In genomic region chr14:90814806-90815566, GRCh38 we compare ENCODE assay signal across 8 cellular contexts. TPM values are rescaled to one million over a fixed set of nuclear protein-coding genes. Genes with fewer than 3 reads are reported as not detected.
A peak's percentile ranks its signal among the peaks of the same experiment; 100 is the strongest.
DNase-seq lines count a peak whose midpoint lies in the region; ATAC-seq, FAIRE-seq and TF ChIP-seq lines count a peak whose summit lies in the region.

No MANE protein-coding gene starts in this region.

- DNase-seq in A549 (ENCODE audit: low read depth in 1 of 2, low spot score in 1 of 2) (no peak), omental fat pad (ENCODE audit: low spot score) (no peak), urothelium cell line (ENCODE audit: low spot score) (no peak), COLO829 (ENCODE audit: low spot score) (no peak)
- no peak for DNase-seq in central memory CD8-positive, alpha-beta T cell (ENCODE audit: low spot score in 2 of 2)

- peak overlapping the region; percentile 96 for H3K4me2 ChIP-seq in A549

- FAIRE-seq in A549 (lab: Jason Lieb, UNC) (no peak), urothelium cell line (lab: Jason Lieb, UNC) (no peak)

- no peak for TF ChIP-seq EP300 in A549 (IDR thresholded peaks at IDR 0.05)

- H3K4me3 ChIP-seq in A549 (peak overlapping the region; percentile 90), HUES48 (ENCODE audit: low read depth, low read length) (peak overlapping the region; percentile 69), muscle layer of duodenum (ENCODE audit: low read depth in 1 of 2, low read length in 2 of 2) (peak overlapping the region; percentile 78 to 79)

- TF ChIP-seq CTCF in A549 (IDR thresholded peaks at IDR 0.05) (no peak), omental fat pad (IDR thresholded peaks at IDR 0.05) (no peak)

- H3K27me3 ChIP-seq in HUES48 (ENCODE audit: control insufficient read depth, insufficient read depth, low read length) (peaks cover 12% of the 10 kb centered on the region; the same call in 1 of the 2 replicates), muscle layer of duodenum (ENCODE audit: low read depth, low read length) (no peaks in the 10 kb centered on the region)

- ATAC-seq in A549 = no peak
- no peak for ATAC-seq in central memory CD8-positive, alpha-beta T cell (replicated peaks; ENCODE audit: extremely low read depth, poor library complexity, severe bottlenecking)
- no peak for ATAC-seq in omental fat pad (ENCODE audit: low FRiP score)
- ATAC-seq in HG03521 (IDR thresholded peaks at IDR 0.05; ENCODE audit: unreplicated experiment) = no peak

- no peaks in the 10 kb centered on the region for H3K36me3 Mint-ChIP-seq in central memory CD8-positive, alpha-beta T cell (ENCODE audit: insufficient read depth)

- H3K4me1 ChIP-seq in A549 (0 out of 3 replicates have a peak, but pooled peaks cover 3% of the 10 kb centered on the region), HUES48 (ENCODE audit: control insufficient read depth, insufficient read depth, low read length) (no peaks in the 10 kb centered on the region), muscle layer of duodenum (ENCODE audit: control insufficient read depth in 1 of 2, insufficient read depth in 2 of 2, low read length in 2 of 2) (peaks cover 0 to 18% of the 10 kb centered on the region in 2 donors)

- peak overlapping the region; percentile 39 for H3K4me3 Mint-ChIP-seq in central memory CD8-positive, alpha-beta T cell

- peaks cover 11% of the 10 kb centered on the region for H3K4me1 Mint-ChIP-seq in central memory CD8-positive, alpha-beta T cell

- no peaks in the 10 kb centered on the region for H3K9me3 Mint-ChIP-seq in central memory CD8-positive, alpha-beta T cell

- no peaks in the 10 kb centered on the region for H3K27me3 Mint-ChIP-seq in central memory CD8-positive, alpha-beta T cell

- no peak for TF ChIP-seq RAD21 in A549 (conservative IDR thresholded peaks at IDR 0.05 in 1 of 2, IDR thresholded peaks at IDR 0.05 in 1 of 2)

- WGBS in A549 (ENCODE audit: missing lambda C conversion rate) = 83% methylated on average over 12 of the region's 12 CpGs

- POLR2A ChIA-PET in A549 (lab: Yijun Ruan, JAX) = interaction anchor here (1.7 kb wide), 1 partner anchor 418 kb away, joined by 7 read pairs; the partner anchor contains the start of gene CALM1

- CTCF ChIA-PET in A549 (lab: Yijun Ruan, JAX) = interaction anchor here (0.8 to 1.2 kb wide), 2 partner anchors 13 to 358 kb away, joined by 3 to 4 read pairs; no protein-coding TSS in a partner anchor

- H3K9me3 ChIP-seq in A549 (no peaks in the 10 kb centered on the region), HUES48 (ENCODE audit: control insufficient read depth, insufficient read depth, low read length) (no peaks in the 10 kb centered on the region), muscle layer of duodenum (ENCODE audit: control insufficient read depth in 1 of 2, low read length in 2 of 2) (no peaks in the 10 kb centered on the region)

- H3K9ac ChIP-seq in HUES48 (ENCODE audit: low read depth, low read length) = no peak overlapping the region

- H3K27ac ChIP-seq in A549 = peak overlapping the region in 1 of 2 experiments; percentile 94; a peak in 3 of 6 replicates
- no peak overlapping the region for H3K27ac ChIP-seq in HUES48 (ENCODE audit: low read depth, low read length)
- no peak overlapping the region for H3K27ac ChIP-seq in muscle layer of duodenum (ENCODE audit: low read length)

- no peaks in the 10 kb centered on the region for H3K36me3 ChIP-seq in HUES48 (ENCODE audit: control insufficient read depth, insufficient read depth, low read length)
- H3K36me3 ChIP-seq in muscle layer of duodenum (ENCODE audit: control insufficient read depth in 1 of 2, insufficient read depth in 2 of 2, low read length in 2 of 2) = no peaks in the 10 kb centered on the region

- H3K27ac Mint-ChIP-seq in central memory CD8-positive, alpha-beta T cell (ENCODE audit: low read depth) = peak overlapping the region; percentile 2

- no peak for TF ChIP-seq POLR2A in A549 (IDR thresholded peaks at IDR 0.05; ENCODE audit: low read length)

TF ChIP-seq in A549, 52 proteins besides CTCF, POLR2A, EP300 and RAD21:
- no peak for TF ChIP-seq TFCP2L1 (CRISPR knock-in tag; IDR thresholded peaks at IDR 0.05)
- TF ChIP-seq HOXA7 (CRISPR knock-in tag; IDR thresholded peaks at IDR 0.05) = no peak
- TF ChIP-seq CBX2 (IDR thresholded peaks at IDR 0.05; ENCODE audit: borderline replicate concordance, low read depth) = no peak
- TF ChIP-seq CEBPB (IDR thresholded peaks at IDR 0.05) = no peak
- no peak for TF ChIP-seq SMC3 (IDR thresholded peaks at IDR 0.05)
- no peak for TF ChIP-seq FOXS1 (CRISPR knock-in tag; IDR thresholded peaks at IDR 0.05)
- no peak for TF ChIP-seq HEYL (CRISPR knock-in tag; IDR thresholded peaks at IDR 0.05)
- no peak for TF ChIP-seq REST (IDR thresholded peaks at IDR 0.05)
- TF ChIP-seq SREBF2 (IDR thresholded peaks at IDR 0.05) = no peak
- no peak for TF ChIP-seq NFE2L2 (conservative IDR thresholded peaks at IDR 0.05; ENCODE audit: low read length)
- no peak for TF ChIP-seq MAX (IDR thresholded peaks at IDR 0.05)
- no peak for TF ChIP-seq JUNB (IDR thresholded peaks at IDR 0.05)
- no peak for TF ChIP-seq HMGXB4 (CRISPR knock-in tag; IDR thresholded peaks at IDR 0.05; ENCODE audit: borderline replicate concordance)

RNA-seq across cellular contexts. Expression of gene TTC7B, which starts 1.2 kb away (rescaled TPM):
- polyA plus RNA-seq in A549 (2011; rRNA removed) = 25.7 and 28.0 TPM in 2 replicates
- 25.5 and 31.4 TPM in 2 replicates for polyA plus RNA-seq in A549 (2012; cell fraction: cytosol; rRNA removed)
- 12.9 and 19.6 TPM in 2 replicates for polyA plus RNA-seq in A549 (2012; cell fraction: nucleus; rRNA removed)
- polyA plus RNA-seq in A549 (2017; fragmentation: RNase III; extraction: RNeasy Plus Mini Kit Qiagen cat#74134 plus additional on column Dnase treatment) = 16.6 to 21.0 TPM (median 18.0 TPM) in 3 replicates
- 49.4 and 54.6 TPM in 2 replicates for polyA minus RNA-seq in A549 (2011; rRNA and poly(A)+ RNA removed)
- 10 to 100 TPM; 31.9 to 56.3 (median 38.4) TPM for total RNA-seq in omental fat pad
